Comparison of ENCODE assay signal across 13 cellular contexts in genomic region chr2:143704432-143705106, GRCh38.
DNase-seq lines count a peak whose midpoint lies in the region; ATAC-seq, FAIRE-seq and TF ChIP-seq lines count a peak whose summit lies in the region.
"Had no signal": no experiment of that assay in that cellular context is flagged by ENCODE, and none has a peak within 500 bp of the region (broad histone marks: within the 10 kb centered on the region; RNA-seq: fewer than 3 reads in every experiment).

No MANE protein-coding gene starts in this region.

- no peak overlapping the region for H3K4me3 Mint-ChIP-seq in activated T-helper 1 cell treated with anti-CD3 and anti-CD28 coated beads, Interleukin-12 subunit alpha, Interleukin-12 subunit beta, Interleukin-2, Interleukin-4 antibody, amounts not matched to agents 30 ng/mL and 10 ng/mL and 1 ng/mL, durations not matched to agents 14 hours and 24 hours and 36 hours

- no peak for TF ChIP-seq POLR2A in esophagus muscularis mucosa (IDR thresholded peaks at IDR 0.05; ENCODE audit: low read depth)

- no peak for TF ChIP-seq CTCF in esophagus muscularis mucosa (IDR thresholded peaks at IDR 0.05)

- intact Hi-C loops in activated T-helper 1 cell treated with anti-CD3 and anti-CD28 coated beads, Interleukin-12 subunit alpha, Interleukin-12 subunit beta, Interleukin-2, Interleukin-4 antibody, amounts not matched to agents 30 ng/mL and 10 ng/mL and 1 ng/mL, durations not matched to agents 14 hours and 24 hours and 36 hours (cut with micrococcal nuclease): loop anchor here (1.0 to 2.0 kb wide), 5 partner anchors 26 to 710 kb away; no protein-coding TSS in a partner anchor
- intact Hi-C loops in esophagus muscularis mucosa (cut with DNase I): no loop called here

- peaks cover 31% of the 10 kb centered on the region for H3K4me1 Mint-ChIP-seq in activated T-helper 1 cell treated with anti-CD3 and anti-CD28 coated beads, Interleukin-12 subunit alpha, Interleukin-12 subunit beta, Interleukin-2, Interleukin-4 antibody, amounts not matched to agents 30 ng/mL and 10 ng/mL and 1 ng/mL, durations not matched to agents 14 hours and 24 hours and 36 hours (ENCODE audit: low read depth)

- H3K27me3 ChIP-seq in esophagus muscularis mucosa: no peaks in the 10 kb centered on the region
- H3K27me3 ChIP-seq: BLaER1 had no signal

- DNase-seq in activated T-helper 1 cell treated with anti-CD3 and anti-CD28 coated beads, Interleukin-12 subunit alpha, Interleukin-12 subunit beta, Interleukin-2, Interleukin-4 antibody, amounts not matched to agents 30 ng/mL and 10 ng/mL and 1 ng/mL, durations not matched to agents 14 hours and 24 hours and 36 hours (ENCODE audit: low spot score): no peak
- DNase-seq in RCC 7860 (ENCODE audit: low spot score) (no peak), H4 (ENCODE audit: low spot score) (no peak), LoVo (ENCODE audit: low spot score) (no peak), esophagus muscularis mucosa (ENCODE audit: extremely low spot score) (no peak)
- DNase-seq: cerebellar nuclear complex, lower lobe of right lung, NCI-H524, right cardiac atrium had no signal

- no peaks in the 10 kb centered on the region for H3K4me1 ChIP-seq in esophagus muscularis mucosa
- H3K4me1 ChIP-seq: BLaER1 had no signal

- H3K9me3 Mint-ChIP-seq in activated T-helper 1 cell treated with anti-CD3 and anti-CD28 coated beads, Interleukin-12 subunit alpha, Interleukin-12 subunit beta, Interleukin-2, Interleukin-4 antibody, amounts not matched to agents 30 ng/mL and 10 ng/mL and 1 ng/mL, durations not matched to agents 14 hours and 24 hours and 36 hours: peaks cover 8% of the 10 kb centered on the region

- H3K36me3 ChIP-seq in esophagus muscularis mucosa: no peaks in the 10 kb centered on the region
- H3K36me3 ChIP-seq: lower lobe of right lung had no signal

- H3K27ac ChIP-seq in esophagus muscularis mucosa (replicated peaks in 1 of 4): no peak overlapping the region
- H3K27ac ChIP-seq: BLaER1, lower lobe of right lung had no signal

- no peaks in the 10 kb centered on the region for H3K27me3 Mint-ChIP-seq in activated T-helper 1 cell treated with anti-CD3 and anti-CD28 coated beads, Interleukin-12 subunit alpha, Interleukin-12 subunit beta, Interleukin-2, Interleukin-4 antibody, amounts not matched to agents 30 ng/mL and 10 ng/mL and 1 ng/mL, durations not matched to agents 14 hours and 24 hours and 36 hours (ENCODE audit: insufficient read depth)

- peak; percentile 81 for ATAC-seq in GM18502 (IDR thresholded peaks at IDR 0.05; ENCODE audit: poor library complexity, unreplicated experiment)
- ATAC-seq in GM19467 (IDR thresholded peaks at IDR 0.05; ENCODE audit: unreplicated experiment): peak; percentile 73
- ATAC-seq in HG03060 (IDR thresholded peaks at IDR 0.05; ENCODE audit: low read depth, unreplicated experiment): peak; percentile 52
- ATAC-seq: lower lobe of right lung, right cardiac atrium had no signal

- TF ChIP-seq EP300 in esophagus muscularis mucosa (IDR thresholded peaks at IDR 0.05): no peak

- peaks cover 58% of the 10 kb centered on the region for H3K36me3 Mint-ChIP-seq in activated T-helper 1 cell treated with anti-CD3 and anti-CD28 coated beads, Interleukin-12 subunit alpha, Interleukin-12 subunit beta, Interleukin-2, Interleukin-4 antibody, amounts not matched to agents 30 ng/mL and 10 ng/mL and 1 ng/mL, durations not matched to agents 14 hours and 24 hours and 36 hours (ENCODE audit: low read depth)

- WGBS in esophagus muscularis mucosa: 95% methylated on average over 3 of the region's 3 CpGs

- FAIRE-seq in RCC 7860 (lab: Jason Lieb, UNC): no peak

- H3K27ac Mint-ChIP-seq in activated T-helper 1 cell treated with anti-CD3 and anti-CD28 coated beads, Interleukin-12 subunit alpha, Interleukin-12 subunit beta, Interleukin-2, Interleukin-4 antibody, amounts not matched to agents 30 ng/mL and 10 ng/mL and 1 ng/mL, durations not matched to agents 14 hours and 24 hours and 36 hours: peak overlapping the region; percentile 74

- H3K9me3 ChIP-seq in esophagus muscularis mucosa: no peaks in the 10 kb centered on the region
- H3K9me3 ChIP-seq: BLaER1, lower lobe of right lung had no signal

- no peak overlapping the region for H3K4me3 ChIP-seq in esophagus muscularis mucosa
- H3K4me3 ChIP-seq: BLaER1, lower lobe of right lung had no signal
